8 cellular contexts compared by ENCODE assay signal in genomic region chr11:65040520-65041205, GRCh38. TPM values are rescaled to one million over a fixed set of nuclear protein-coding genes. Genes with fewer than 3 reads are reported as not detected.
DNase-seq lines count a peak whose midpoint lies in the region; ATAC-seq and TF ChIP-seq lines count a peak whose summit lies in the region.

No MANE protein-coding gene starts in this region.

- H3K4me3 ChIP-seq in fibroblast of pulmonary artery (replicated peaks; ENCODE audit: low read depth, low read length): peak overlapping the region; percentile 66

- DNase-seq in EH (ENCODE audit: low read depth) (peak; percentile 96), GOT3 (lab: John Stamatoyannopoulos, UW) (peak; percentile 54), LHCN-M2 (ENCODE audit: low read depth) (peak; percentile 96), RPMI7951 (ENCODE audit: low read depth) (peak; percentile 96), fibroblast of pulmonary artery (ENCODE audit: low read depth) (peak; percentile 92), natural killer cell (peak; percentile 81)
- peak; percentile 80 to 95 (median 90) for DNase-seq in stimulated activated naive CD4-positive, alpha-beta T cell (lab: John Stamatoyannopoulos, UW)

- H3K27me3 Mint-ChIP-seq in activated T-helper 17 cell treated with anti-CD3 and anti-CD28 coated beads, Interleukin-2, amount 50 U/mL, for 72 hours: no peaks in the 10 kb centered on the region
- H3K27me3 Mint-ChIP-seq in natural killer cell (ENCODE audit: low read depth in 2 of 2): no peaks in the 10 kb centered on the region

- peak overlapping the region; percentile 93 for H3K27ac Mint-ChIP-seq in activated T-helper 17 cell treated with anti-CD3 and anti-CD28 coated beads, Interleukin-2, amount 50 U/mL, for 72 hours
- peak overlapping the region; percentile 82 to 86 for H3K27ac Mint-ChIP-seq in natural killer cell

- H3K9me3 Mint-ChIP-seq in activated T-helper 17 cell treated with anti-CD3 and anti-CD28 coated beads, Interleukin-2, amount 50 U/mL, for 72 hours: no peaks in the 10 kb centered on the region
- H3K9me3 Mint-ChIP-seq in natural killer cell: no peaks in the 10 kb centered on the region

- H3K4me3 Mint-ChIP-seq in activated T-helper 17 cell treated with anti-CD3 and anti-CD28 coated beads, Interleukin-2, amount 50 U/mL, for 72 hours: peak overlapping the region; percentile 89
- H3K4me3 Mint-ChIP-seq in natural killer cell: peak overlapping the region; percentile 90

- TF ChIP-seq CTCF in fibroblast of pulmonary artery (IDR thresholded peaks at IDR 0.05; ENCODE audit: low read length, missing control alignments): no peak
- TF ChIP-seq CTCF in natural killer cell (IDR thresholded peaks at IDR 0.05): no peak

- intact Hi-C loops in natural killer cell (cut with micrococcal nuclease): loop anchor here (1.0 kb wide), 1 partner anchor 13 kb away; the partner anchor contains the start of gene SNX15

- ATAC-seq in activated T-helper 17 cell treated with anti-CD3 and anti-CD28 coated beads, Interleukin-2, amount 50 U/mL, for 72 hours (replicated peaks): peak; percentile 94
- ATAC-seq in natural killer cell: peak; percentile 95 to 98 (median 95)

- H3K4me1 Mint-ChIP-seq in activated T-helper 17 cell treated with anti-CD3 and anti-CD28 coated beads, Interleukin-2, amount 50 U/mL, for 72 hours: peaks cover 6% of the 10 kb centered on the region
- peaks cover 6 to 19% of the 10 kb centered on the region in 2 donors for H3K4me1 Mint-ChIP-seq in natural killer cell

- peaks cover 23% of the 10 kb centered on the region for H3K36me3 Mint-ChIP-seq in activated T-helper 17 cell treated with anti-CD3 and anti-CD28 coated beads, Interleukin-2, amount 50 U/mL, for 72 hours (ENCODE audit: low read depth)
- H3K36me3 Mint-ChIP-seq in natural killer cell: no peaks in the 10 kb centered on the region

RNA-seq across cellular contexts. Expression of gene SAC3D1, which starts 0.3 kb away (rescaled TPM):
- 21.7 and 23.5 TPM in 2 replicates for total RNA-seq in LHCN-M2 (2014; rRNA removed)
- 16.2 TPM for polyA plus RNA-seq in LHCN-M2 (2012)
- total RNA-seq in RPMI7951 (2014; rRNA removed; shearing (Covaris generic)): 18.9 and 21.0 TPM in 2 replicates
- total RNA-seq in activated T-helper 17 cell treated with anti-CD3 and anti-CD28 coated beads, Interleukin-2, amount 50 U/mL, for 72 hours: 10 to 100 TPM; 12.3 to 20.1 TPM
- 1 to 10 TPM; 2.0 to 3.5 (median 2.8) TPM for total RNA-seq in natural killer cell

RNA-seq across cellular contexts. Expression of gene SNX15, which starts 13.4 kb away (rescaled TPM):
- 15.2 and 16.0 TPM in 2 replicates for total RNA-seq in LHCN-M2 (2014; rRNA removed)
- 23.0 TPM for polyA plus RNA-seq in LHCN-M2 (2012)
- total RNA-seq in RPMI7951 (2014; rRNA removed; shearing (Covaris generic)): 25.8 and 27.0 TPM in 2 replicates
- total RNA-seq in activated T-helper 17 cell treated with anti-CD3 and anti-CD28 coated beads, Interleukin-2, amount 50 U/mL, for 72 hours: 10 to 100 TPM; 13.5 to 14.4 TPM
- 10 to 100 TPM; 16.9 to 28.1 (median 27.1) TPM for total RNA-seq in natural killer cell

RNA-seq across cellular contexts. Expression of gene NAALADL1, which starts 17.7 kb away (rescaled TPM):
- total RNA-seq in LHCN-M2 (2014; rRNA removed) (not detected in 2 replicates), natural killer cell (10 to 100 TPM; 41.6 to 54.1 (median 46.0) TPM)
- polyA plus RNA-seq in LHCN-M2 (2012): not detected
- total RNA-seq in RPMI7951 (2014; rRNA removed; shearing (Covaris generic)): not detected in 2 replicates
- total RNA-seq in activated T-helper 17 cell treated with anti-CD3 and anti-CD28 coated beads, Interleukin-2, amount 50 U/mL, for 72 hours: 10 to 100 TPM; 11.2 to 12.6 TPM

RNA-seq across cellular contexts. Expression of gene ARL2, which starts 26.7 kb away (rescaled TPM):
- total RNA-seq in LHCN-M2 (2014; rRNA removed) (102 and 115 TPM in 2 replicates), natural killer cell (10 to 100 TPM; 19.9 to 20.5 (median 20.2) TPM)
- 136 TPM for polyA plus RNA-seq in LHCN-M2 (2012)
- total RNA-seq in RPMI7951 (2014; rRNA removed; shearing (Covaris generic)): 166 and 176 TPM in 2 replicates
- 10 to 100 TPM; 60.4 to 90.5 TPM for total RNA-seq in activated T-helper 17 cell treated with anti-CD3 and anti-CD28 coated beads, Interleukin-2, amount 50 U/mL, for 72 hours

RNA-seq across cellular contexts. Expression of gene CDCA5, which starts 43.2 kb away (rescaled TPM):
- total RNA-seq in LHCN-M2 (2014; rRNA removed) (48.0 and 62.1 TPM in 2 replicates), natural killer cell (1 to 10 TPM; 3.3 to 6.8 (median 3.8) TPM)
- polyA plus RNA-seq in LHCN-M2 (2012): 25.4 TPM
- 41.7 and 45.7 TPM in 2 replicates for total RNA-seq in RPMI7951 (2014; rRNA removed; shearing (Covaris generic))
- total RNA-seq in activated T-helper 17 cell treated with anti-CD3 and anti-CD28 coated beads, Interleukin-2, amount 50 U/mL, for 72 hours: 100 to 1,000 TPM in 1 of 2 donors, 10 to 100 TPM in 1; 99.5 to 127 TPM

Comparison
In these comparisons a context has a peak if more than half of its experiments do, and no peak if none do; other contexts are left out.
1. Peak in every context shown above with its lines: DNase-seq, ATAC-seq and H3K4me3 ChIP-seq.
2. RNA of gene NAALADL1, which starts 17.7 kb away (total RNA-seq): 41.6 to 54.1 TPM in natural killer cell and 11.2 to 12.6 TPM in activated T-helper 17 cell treated with anti-CD3 and anti-CD28 coated beads, Interleukin-2, amount 50 U/mL, for 72 hours; not detected in LHCN-M2 and not detected in RPMI7951; every median in the first group is over 10 times any median in the second.